ENCODE assay signal across 18 cellular contexts in genomic region chr12:74449872-74450271, GRCh38.
DNase-seq lines count a peak whose midpoint lies in the region; ATAC-seq and TF ChIP-seq lines count a peak whose summit lies in the region.
"Had no signal": no experiment of that assay in that cellular context is flagged by ENCODE, and none has a peak within 500 bp of the region (broad histone marks: within the 10 kb centered on the region; RNA-seq: fewer than 3 reads in every experiment).

No MANE protein-coding gene starts in this region.

- no peak for TF ChIP-seq CTCF in astrocyte of the spinal cord (IDR thresholded peaks at IDR 0.05; ENCODE audit: low read depth, low read length)

- no peak for ATAC-seq in SK-N-SH treated with all-trans-retinoic acid at 6 μM for 48 hours
- ATAC-seq: left lobe of liver had no signal

- no peak overlapping the region for H3K4me3 ChIP-seq in astrocyte of the spinal cord (ENCODE audit: low read depth, low read length)
- H3K4me3 ChIP-seq: esophagus squamous epithelium, right atrium auricular region, tibial nerve had no signal

- in situ Hi-C loops in astrocyte of the spinal cord (cut with HindIII; ENCODE audit: low sequenced_read_pairs), result no loop called here

- DNase-seq in Daoy (ENCODE audit: low read depth) (peak; percentile 80), M059J (ENCODE audit: low read depth) (peak; percentile 57), astrocyte of the spinal cord (ENCODE audit: low read depth, low spot score) (peak; percentile 77), myocyte (ENCODE audit: low read depth) (peak; percentile 33), NAMALWA (ENCODE audit: low spot score) (no peak), NCI-H69 (lab: John Stamatoyannopoulos, UW) (no peak)
- DNase-seq in activated CD4-positive, alpha-beta T cell treated with anti-CD3 and anti-CD28 coated beads for 4 hours, result no peak
- DNase-seq: activated CD4-positive, alpha-beta memory T cell treated with anti-CD3 and anti-CD28 coated beads, Interleukin-2, amount 10 ng/mL, durations not matched to agents 7 days and 5 days; anterior cingulate cortex; esophagus squamous epithelium; hippocampal formation; NCI-H1436 treated with DMSO at 0.1 percent for 48 hours; NCI-H510A; stimulated activated CD4-positive, alpha-beta T cell treated with anti-CD3 and anti-CD28 coated beads, Interleukin-4, amount 100 ng/mL, for 1 hour had no signal

TF ChIP-seq in SK-N-SH treated with all-trans-retinoic acid at 6 μM for 48 hours, 23 proteins besides CTCF, POLR2A, EP300 and RAD21:
- no peak for TF ChIP-seq ZNF70 (CRISPR knock-in tag; IDR thresholded peaks at IDR 0.05)
- no peak for TF ChIP-seq ZFP3 (CRISPR knock-in tag; IDR thresholded peaks at IDR 0.05)

Comparison
In these comparisons a context has a peak if more than half of its experiments do, and no peak if none do; other contexts are left out.
1. DNase-seq: peak in Daoy (single experiment), M059J (single experiment), astrocyte of the spinal cord (single experiment) and myocyte (single experiment); none in NAMALWA (single experiment), NCI-H69 (single experiment) and activated CD4-positive, alpha-beta T cell treated with anti-CD3 and anti-CD28 coated beads for 4 hours (0 of 2).